In the genomic region with DNA sequence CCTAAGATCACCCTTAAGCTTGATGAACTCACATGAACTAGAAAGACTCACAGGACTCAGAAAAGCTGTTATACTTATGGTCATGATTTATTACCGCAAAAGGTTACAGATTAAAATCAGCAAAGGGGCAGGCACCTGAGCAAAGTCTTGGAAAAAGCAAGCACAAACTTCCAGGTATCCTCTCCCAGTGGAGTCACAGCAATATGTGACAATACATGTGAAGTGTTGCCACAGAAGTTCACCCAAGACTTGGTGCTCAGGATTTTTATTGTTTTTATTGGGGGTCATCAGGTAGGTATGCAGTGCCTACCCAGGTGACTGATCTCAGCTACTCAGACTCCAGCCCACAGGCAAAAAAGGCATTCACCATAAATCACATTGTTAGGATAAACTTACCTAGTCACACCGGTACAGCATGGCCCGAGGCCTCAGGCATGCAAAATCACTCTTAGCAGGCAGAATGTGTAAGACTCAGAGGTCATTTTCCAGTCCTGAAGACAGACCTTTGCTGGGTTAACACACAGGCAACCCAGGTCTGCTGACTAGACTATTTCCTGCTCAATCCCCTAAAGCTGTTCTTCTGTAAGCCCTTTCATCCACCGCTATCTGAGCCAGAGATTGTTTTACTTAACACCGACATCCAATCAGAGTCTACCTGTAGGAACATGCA, we compare ENCODE assay signal across 1 cellular context.
TF ChIP-seq lines count a peak whose summit lies in the region.

No MANE protein-coding gene starts in this region.

TF ChIP-seq in IMR-90, 13 proteins besides CTCF, POLR2A, EP300 and RAD21 (continued from another document):
- TF ChIP-seq, protein P1, sequence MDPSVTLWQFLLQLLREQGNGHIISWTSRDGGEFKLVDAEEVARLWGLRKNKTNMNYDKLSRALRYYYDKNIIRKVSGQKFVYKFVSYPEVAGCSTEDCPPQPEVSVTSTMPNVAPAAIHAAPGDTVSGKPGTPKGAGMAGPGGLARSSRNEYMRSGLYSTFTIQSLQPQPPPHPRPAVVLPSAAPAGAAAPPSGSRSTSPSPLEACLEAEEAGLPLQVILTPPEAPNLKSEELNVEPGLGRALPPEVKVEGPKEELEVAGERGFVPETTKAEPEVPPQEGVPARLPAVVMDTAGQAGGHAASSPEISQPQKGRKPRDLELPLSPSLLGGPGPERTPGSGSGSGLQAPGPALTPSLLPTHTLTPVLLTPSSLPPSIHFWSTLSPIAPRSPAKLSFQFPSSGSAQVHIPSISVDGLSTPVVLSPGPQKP (IDR thresholded peaks at IDR 0.05; ENCODE audit: borderline replicate concordance, low read depth, low read length) = no peak
TF ChIP-seq in IMR-90: peak in this region for 1.
